1 cellular context compared by ENCODE assay signal in genomic region chr2:70125498-70125898, GRCh38.
A peak's percentile ranks its signal among the peaks of the same experiment; 100 is the strongest.
TF ChIP-seq lines count a peak whose summit lies in the region.

No MANE protein-coding gene starts in this region.

TF ChIP-seq in GM12878, 131 proteins besides CTCF, POLR2A, EP300 and RAD21 (continued from another document):
- TF ChIP-seq E4F1 (IDR thresholded peaks at IDR 0.05; ENCODE audit: borderline replicate concordance, partially characterized antibody) (no peak), ZBTB40 (IDR thresholded peaks at IDR 0.05; ENCODE audit: borderline replicate concordance) (0 out of 2 replicates have a peak, but pooled peaks have one; percentile 21), PAX5 (IDR thresholded peaks at IDR 0.05; ENCODE audit: borderline replicate concordance, low read depth, low read length) (no peak), SMAD1 (IDR thresholded peaks at IDR 0.05; ENCODE audit: low read depth, partially characterized antibody) (no peak), MYC (IDR thresholded peaks at IDR 0.05; ENCODE audit: insufficient read depth, insufficient read length, insufficient replicate concordance, low read length, severe bottlenecking) (no peak), KLF5 (IDR thresholded peaks at IDR 0.05; ENCODE audit: partially characterized antibody) (no peak), FOXM1 (IDR thresholded peaks at IDR 0.05; ENCODE audit: low read depth, low read length) (no peak), BHLHE40 (IDR thresholded peaks at IDR 0.05; ENCODE audit: borderline replicate concordance in 1 of 2, low read depth in 2 of 2, low read length in 1 of 2) (no peak), PRDM15 (CRISPR knock-in tag; IDR thresholded peaks at IDR 0.05) (no peak), MEF2A (IDR thresholded peaks at IDR 0.05; ENCODE audit: insufficient read depth, low read depth, low read length) (no peak), CREM (IDR thresholded peaks at IDR 0.05; ENCODE audit: low read depth) (no peak), TARDBP (IDR thresholded peaks at IDR 0.05; ENCODE audit: borderline replicate concordance) (no peak), CHD1 (IDR thresholded peaks at IDR 0.05; ENCODE audit: low read depth, low read length) (0 out of 2 replicates have a peak, but pooled peaks have one; percentile 43), TBL1XR1 (IDR thresholded peaks at IDR 0.05; ENCODE audit: low read depth, low read length) (no peak), EGR1 (IDR thresholded peaks at IDR 0.05; ENCODE audit: borderline replicate concordance in 1 of 2, low read depth in 2 of 2, low read length in 2 of 2) (no peak), SIN3A (IDR thresholded peaks at IDR 0.05; ENCODE audit: low read depth, low read length) (no peak), SMARCA5 (IDR thresholded peaks at IDR 0.05) (peak; percentile 10; the same call in 1 of the 2 replicates), NFIC (IDR thresholded peaks at IDR 0.05; ENCODE audit: low read depth, low read length) (no peak), NFXL1 (IDR thresholded peaks at IDR 0.05; ENCODE audit: borderline replicate concordance) (no peak), BRCA1 (IDR thresholded peaks at IDR 0.05; ENCODE audit: low read depth, low read length) (no peak), POLR2AphosphoS5 (IDR thresholded peaks at IDR 0.05; ENCODE audit: low read length) (no peak), ASH2L (IDR thresholded peaks at IDR 0.05; ENCODE audit: borderline replicate concordance, low read depth) (no peak), YY1 (IDR thresholded peaks at IDR 0.05; ENCODE audit: low read depth, low read length) (0 out of 2 replicates have a peak, but pooled peaks have one; percentile 4), POLR2AphosphoS2 (IDR thresholded peaks at IDR 0.05; ENCODE audit: low read depth, low read length) (no peak)
- TF ChIP-seq, protein P1, sequence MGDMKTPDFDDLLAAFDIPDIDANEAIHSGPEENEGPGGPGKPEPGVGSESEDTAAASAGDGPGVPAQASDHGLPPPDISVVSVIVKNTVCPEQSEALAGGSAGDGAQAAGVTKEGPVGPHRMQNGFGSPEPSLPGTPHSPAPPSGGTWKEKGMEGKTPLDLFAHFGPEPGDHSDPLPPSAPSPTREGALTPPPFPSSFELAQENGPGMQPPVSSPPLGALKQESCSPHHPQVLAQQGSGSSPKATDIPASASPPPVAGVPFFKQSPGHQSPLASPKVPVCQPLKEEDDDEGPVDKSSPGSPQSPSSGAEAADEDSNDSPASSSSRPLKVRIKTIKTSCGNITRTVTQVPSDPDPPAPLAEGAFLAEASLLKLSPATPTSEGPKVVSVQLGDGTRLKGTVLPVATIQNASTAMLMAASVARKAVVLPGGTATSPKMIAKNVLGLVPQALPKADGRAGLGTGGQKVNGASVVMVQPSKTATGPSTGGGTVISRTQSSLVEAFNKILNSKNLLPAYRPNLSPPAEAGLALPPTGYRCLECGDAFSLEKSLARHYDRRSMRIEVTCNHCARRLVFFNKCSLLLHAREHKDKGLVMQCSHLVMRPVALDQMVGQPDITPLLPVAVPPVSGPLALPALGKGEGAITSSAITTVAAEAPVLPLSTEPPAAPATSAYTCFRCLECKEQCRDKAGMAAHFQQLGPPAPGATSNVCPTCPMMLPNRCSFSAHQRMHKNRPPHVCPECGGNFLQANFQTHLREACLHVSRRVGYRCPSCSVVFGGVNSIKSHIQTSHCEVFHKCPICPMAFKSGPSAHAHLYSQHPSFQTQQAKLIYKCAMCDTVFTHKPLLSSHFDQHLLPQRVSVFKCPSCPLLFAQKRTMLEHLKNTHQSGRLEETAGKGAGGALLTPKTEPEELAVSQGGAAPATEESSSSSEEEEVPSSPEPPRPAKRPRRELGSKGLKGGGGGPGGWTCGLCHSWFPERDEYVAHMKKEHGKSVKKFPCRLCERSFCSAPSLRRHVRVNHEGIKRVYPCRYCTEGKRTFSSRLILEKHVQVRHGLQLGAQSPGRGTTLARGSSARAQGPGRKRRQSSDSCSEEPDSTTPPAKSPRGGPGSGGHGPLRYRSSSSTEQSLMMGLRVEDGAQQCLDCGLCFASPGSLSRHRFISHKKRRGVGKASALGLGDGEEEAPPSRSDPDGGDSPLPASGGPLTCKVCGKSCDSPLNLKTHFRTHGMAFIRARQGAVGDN (IDR thresholded peaks at IDR 0.05): no peak
- TF ChIP-seq, protein P2, sequence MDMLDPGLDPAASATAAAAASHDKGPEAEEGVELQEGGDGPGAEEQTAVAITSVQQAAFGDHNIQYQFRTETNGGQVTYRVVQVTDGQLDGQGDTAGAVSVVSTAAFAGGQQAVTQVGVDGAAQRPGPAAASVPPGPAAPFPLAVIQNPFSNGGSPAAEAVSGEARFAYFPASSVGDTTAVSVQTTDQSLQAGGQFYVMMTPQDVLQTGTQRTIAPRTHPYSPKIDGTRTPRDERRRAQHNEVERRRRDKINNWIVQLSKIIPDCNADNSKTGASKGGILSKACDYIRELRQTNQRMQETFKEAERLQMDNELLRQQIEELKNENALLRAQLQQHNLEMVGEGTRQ (IDR thresholded peaks at IDR 0.05; ENCODE audit: borderline replicate concordance, low read depth, low read length): no peak
- TF ChIP-seq, protein P3, sequence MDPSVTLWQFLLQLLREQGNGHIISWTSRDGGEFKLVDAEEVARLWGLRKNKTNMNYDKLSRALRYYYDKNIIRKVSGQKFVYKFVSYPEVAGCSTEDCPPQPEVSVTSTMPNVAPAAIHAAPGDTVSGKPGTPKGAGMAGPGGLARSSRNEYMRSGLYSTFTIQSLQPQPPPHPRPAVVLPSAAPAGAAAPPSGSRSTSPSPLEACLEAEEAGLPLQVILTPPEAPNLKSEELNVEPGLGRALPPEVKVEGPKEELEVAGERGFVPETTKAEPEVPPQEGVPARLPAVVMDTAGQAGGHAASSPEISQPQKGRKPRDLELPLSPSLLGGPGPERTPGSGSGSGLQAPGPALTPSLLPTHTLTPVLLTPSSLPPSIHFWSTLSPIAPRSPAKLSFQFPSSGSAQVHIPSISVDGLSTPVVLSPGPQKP (IDR thresholded peaks at IDR 0.05; ENCODE audit: low read depth, low read length): no peak
- TF ChIP-seq, protein P4, sequence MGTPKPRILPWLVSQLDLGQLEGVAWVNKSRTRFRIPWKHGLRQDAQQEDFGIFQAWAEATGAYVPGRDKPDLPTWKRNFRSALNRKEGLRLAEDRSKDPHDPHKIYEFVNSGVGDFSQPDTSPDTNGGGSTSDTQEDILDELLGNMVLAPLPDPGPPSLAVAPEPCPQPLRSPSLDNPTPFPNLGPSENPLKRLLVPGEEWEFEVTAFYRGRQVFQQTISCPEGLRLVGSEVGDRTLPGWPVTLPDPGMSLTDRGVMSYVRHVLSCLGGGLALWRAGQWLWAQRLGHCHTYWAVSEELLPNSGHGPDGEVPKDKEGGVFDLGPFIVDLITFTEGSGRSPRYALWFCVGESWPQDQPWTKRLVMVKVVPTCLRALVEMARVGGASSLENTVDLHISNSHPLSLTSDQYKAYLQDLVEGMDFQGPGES (IDR thresholded peaks at IDR 0.05): no peak
- TF ChIP-seq, protein P5, sequence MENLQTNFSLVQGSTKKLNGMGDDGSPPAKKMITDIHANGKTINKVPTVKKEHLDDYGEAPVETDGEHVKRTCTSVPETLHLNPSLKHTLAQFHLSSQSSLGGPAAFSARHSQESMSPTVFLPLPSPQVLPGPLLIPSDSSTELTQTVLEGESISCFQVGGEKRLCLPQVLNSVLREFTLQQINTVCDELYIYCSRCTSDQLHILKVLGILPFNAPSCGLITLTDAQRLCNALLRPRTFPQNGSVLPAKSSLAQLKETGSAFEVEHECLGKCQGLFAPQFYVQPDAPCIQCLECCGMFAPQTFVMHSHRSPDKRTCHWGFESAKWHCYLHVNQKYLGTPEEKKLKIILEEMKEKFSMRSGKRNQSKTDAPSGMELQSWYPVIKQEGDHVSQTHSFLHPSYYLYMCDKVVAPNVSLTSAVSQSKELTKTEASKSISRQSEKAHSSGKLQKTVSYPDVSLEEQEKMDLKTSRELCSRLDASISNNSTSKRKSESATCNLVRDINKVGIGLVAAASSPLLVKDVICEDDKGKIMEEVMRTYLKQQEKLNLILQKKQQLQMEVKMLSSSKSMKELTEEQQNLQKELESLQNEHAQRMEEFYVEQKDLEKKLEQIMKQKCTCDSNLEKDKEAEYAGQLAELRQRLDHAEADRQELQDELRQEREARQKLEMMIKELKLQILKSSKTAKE (IDR thresholded peaks at IDR 0.05; ENCODE audit: low read depth, poor library complexity, severe bottlenecking): peak; percentile 19
